ENCODE assay signal across 19 cellular contexts in the genomic region with DNA sequence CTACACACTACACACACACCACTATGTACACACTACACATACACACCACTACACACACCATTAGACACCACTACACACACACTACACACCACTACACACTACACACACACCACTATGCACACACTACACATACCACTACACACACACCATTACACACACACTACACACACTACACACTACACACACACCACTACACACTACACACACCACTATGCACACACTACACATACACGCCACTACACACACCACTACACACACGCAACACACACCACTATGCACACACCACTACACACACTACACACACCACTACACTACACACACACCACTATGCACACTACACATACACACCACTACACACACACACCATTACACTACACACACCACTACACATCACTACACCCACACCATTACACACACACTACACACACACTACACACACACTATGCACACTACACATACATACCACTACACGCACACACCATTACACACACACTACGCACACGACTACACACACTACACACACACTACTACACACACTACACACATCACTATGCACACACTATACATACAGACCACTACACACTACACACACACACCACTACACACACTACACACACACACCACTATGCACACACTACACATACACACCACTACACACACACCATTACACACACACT.
"Had no signal": no experiment of that assay in that cellular context is flagged by ENCODE, and none has a peak within 500 bp of the region (broad histone marks: within the 10 kb centered on the region; RNA-seq: fewer than 3 reads in every experiment).

No MANE protein-coding gene starts in this region.

- H3K27me3 ChIP-seq: tibial nerve, upper lobe of right lung, uterus had no signal

- H3K27ac ChIP-seq: coronary artery, lower lobe of right lung, neural progenitor cell, psoas muscle, skin epidermis, spleen, thoracic aorta, tibial nerve, upper lobe of right lung, uterus had no signal

- H3K36me3 ChIP-seq: lower lobe of right lung, neural progenitor cell, thoracic aorta, upper lobe of right lung, uterus had no signal

- H3K4me1 ChIP-seq: neural progenitor cell, psoas muscle had no signal

- H3K9me3 ChIP-seq: lower lobe of right lung, psoas muscle, spleen, thoracic aorta, tibial nerve, upper lobe of right lung, uterus had no signal

- H3K9ac ChIP-seq: neural progenitor cell had no signal

- ATAC-seq: left ventricle myocardium superior; lower lobe of right lung; psoas muscle; right cardiac atrium; stimulated activated naive B cell treated with anti-CD40 and anti-IgM and Interleukin-4, amounts not matched to agents 10 μg/mL and 1 μg/mL and 100 μg/mL, for 72 hours; upper lobe of right lung had no signal

- H3K4me3 ChIP-seq: coronary artery, lower lobe of right lung, neural progenitor cell, psoas muscle, skin epidermis, spleen, thoracic aorta, tibial nerve, upper lobe of right lung, uterus had no signal

- DNase-seq: dermis blood vessel endothelial cell; effector memory CD4-positive, alpha-beta T cell; left ventricle myocardium superior; lower lobe of right lung; nucleus accumbens; stimulated activated naive B cell treated with anti-CD40 and anti-IgM and Interleukin-4, amounts not matched to agents 10 μg/mL and 1 μg/mL and 100 μg/mL, for 72 hours; upper lobe of right lung; uterus had no signal

- H2AFZ ChIP-seq: neural progenitor cell had no signal

- FAIRE-seq: endometrium, frontal cortex, keratinocyte had no signal

- H3K4me2 ChIP-seq: neural progenitor cell had no signal
